Comparison of ENCODE assay signal across 8 cellular contexts in the genomic region with DNA sequence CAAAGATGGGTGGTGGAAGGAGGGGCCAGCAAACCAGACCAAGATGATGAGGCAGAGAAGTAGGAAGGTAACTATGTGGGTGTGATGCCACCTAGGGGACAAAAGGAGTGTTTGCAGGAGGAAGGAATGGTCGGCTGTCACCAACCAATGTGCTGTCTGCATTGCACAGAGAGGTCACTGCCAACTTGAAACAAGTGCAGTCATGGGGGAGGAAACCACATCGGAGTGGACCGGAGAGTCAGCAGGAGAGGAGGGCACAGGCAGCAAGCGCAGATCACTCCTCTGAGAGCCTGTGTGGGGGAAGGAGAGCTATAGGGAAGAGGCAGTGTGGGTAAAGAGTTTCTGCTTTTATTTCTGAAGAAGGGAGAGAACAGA. TPM values are rescaled to one million over a fixed set of nuclear protein-coding genes. Genes with fewer than 3 reads are reported as not detected.
A peak's percentile ranks its signal among the peaks of the same experiment; 100 is the strongest.
DNase-seq lines count a peak whose midpoint lies in the region; ATAC-seq and TF ChIP-seq lines count a peak whose summit lies in the region.

No MANE protein-coding gene starts in this region.

- H3K36me3 ChIP-seq in DND-41 (ENCODE audit: insufficient read depth, low read length), result no peaks in the 10 kb centered on the region

- H3K27ac ChIP-seq in DND-41 (ENCODE audit: low read length), result no peak overlapping the region

- H3K4me1 Mint-ChIP-seq in activated T-helper 17 cell treated with anti-CD3 and anti-CD28 coated beads, Interleukin-2, amount 50 U/mL, for 72 hours, result no peaks in the 10 kb centered on the region

- H3K4me3 ChIP-seq in DND-41 (ENCODE audit: low read depth in 1 of 2, low read length in 2 of 2), result no peak overlapping the region

- DNase-seq in DND-41 (peak; percentile 62), HK-2 (ENCODE audit: unreplicated experiment) (peak; percentile 69), OCI-M1 (lab: John Stamatoyannopoulos, UW) (peak; percentile 76), foreskin melanocyte (peak; percentile 67), omental fat pad (ENCODE audit: low spot score) (no peak), ureter (ENCODE audit: low spot score) (peak; percentile 55)

- H4K20me1 ChIP-seq in DND-41 (ENCODE audit: insufficient read depth, low read length), result no peaks in the 10 kb centered on the region

- peaks cover 4% of the 10 kb centered on the region for H3K27me3 Mint-ChIP-seq in activated T-helper 17 cell treated with anti-CD3 and anti-CD28 coated beads, Interleukin-2, amount 50 U/mL, for 72 hours

- no peaks in the 10 kb centered on the region for H3K36me3 Mint-ChIP-seq in activated T-helper 17 cell treated with anti-CD3 and anti-CD28 coated beads, Interleukin-2, amount 50 U/mL, for 72 hours (ENCODE audit: low read depth)

- no peaks in the 10 kb centered on the region for H3K79me2 ChIP-seq in DND-41 (ENCODE audit: insufficient read depth, low read length)

- H3K4me2 ChIP-seq in DND-41 (ENCODE audit: insufficient read depth, low read length), result no peak overlapping the region

- TF ChIP-seq CTCF in DND-41 (IDR thresholded peaks at IDR 0.05; ENCODE audit: borderline replicate concordance, extremely low read depth, low read length, poor library complexity, severe bottlenecking) (peak; percentile 99), omental fat pad (IDR thresholded peaks at IDR 0.05) (peak in 1 of 3 donors; percentile 56)

- no peaks in the 10 kb centered on the region for H3K9me3 ChIP-seq in DND-41 (ENCODE audit: insufficient read depth, low read length, severe bottlenecking)

- ATAC-seq in DND-41 (ENCODE audit: insufficient read depth, low read depth) (peak; percentile 96), GM21360 (IDR thresholded peaks at IDR 0.05; ENCODE audit: unreplicated experiment) (peak; percentile 96), omental fat pad (ENCODE audit: low FRiP score) (peak; percentile 85)
- peak; percentile 86 for ATAC-seq in activated T-helper 17 cell treated with anti-CD3 and anti-CD28 coated beads, Interleukin-2, amount 50 U/mL, for 72 hours (replicated peaks)

- H3K27me3 ChIP-seq in DND-41 (ENCODE audit: insufficient read depth, low read length, poor library complexity), result peaks cover 26% of the 10 kb centered on the region

- no peak overlapping the region for H3K4me3 Mint-ChIP-seq in activated T-helper 17 cell treated with anti-CD3 and anti-CD28 coated beads, Interleukin-2, amount 50 U/mL, for 72 hours

- no peak overlapping the region for H3K9ac ChIP-seq in DND-41 (ENCODE audit: low read depth, low read length)

- H3K9me3 Mint-ChIP-seq in activated T-helper 17 cell treated with anti-CD3 and anti-CD28 coated beads, Interleukin-2, amount 50 U/mL, for 72 hours, result no peaks in the 10 kb centered on the region

- no peak overlapping the region for H3K27ac Mint-ChIP-seq in activated T-helper 17 cell treated with anti-CD3 and anti-CD28 coated beads, Interleukin-2, amount 50 U/mL, for 72 hours

- no peaks in the 10 kb centered on the region for H3K4me1 ChIP-seq in DND-41 (ENCODE audit: insufficient read depth, low read length)

- H2AFZ ChIP-seq in DND-41 (ENCODE audit: low read depth, low read length), result no peak overlapping the region

RNA-seq across cellular contexts. Expression of a gene that starts 38.5 kb away (rescaled TPM):
- 1 to 10 TPM in 1 of 2 donors, under 1 TPM in 1; 0.22 to 2.2 TPM for total RNA-seq in activated T-helper 17 cell treated with anti-CD3 and anti-CD28 coated beads, Interleukin-2, amount 50 U/mL, for 72 hours
- total RNA-seq in omental fat pad (10 to 100 TPM in 3 of 4 donors, 1 to 10 TPM in 1; 4.7 to 34.8 (median 20.9) TPM), ureter (not detected)
